Comparison of ENCODE assay signal across 10 cellular contexts in the genomic region with DNA sequence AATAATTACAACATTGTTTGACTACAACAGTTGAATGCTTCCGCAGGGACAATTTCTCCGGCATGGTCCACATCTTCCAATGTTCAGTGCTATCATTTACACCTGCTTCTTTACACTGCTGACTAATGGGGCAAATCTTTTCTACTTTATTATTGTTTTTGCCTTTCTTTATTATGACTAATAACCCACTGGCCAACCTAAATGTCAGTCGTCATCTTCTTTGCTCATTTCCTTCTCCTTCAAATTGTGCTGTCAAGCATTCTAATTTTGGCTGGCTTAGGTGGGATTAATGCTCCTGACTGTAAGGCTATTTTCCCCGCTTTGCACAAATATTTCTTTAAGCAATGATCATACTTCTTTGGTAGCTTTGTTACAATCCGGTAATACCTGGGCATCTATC.
DNase-seq lines count a peak whose midpoint lies in the region; ATAC-seq and TF ChIP-seq lines count a peak whose summit lies in the region.
"Had no signal": no experiment of that assay in that cellular context is flagged by ENCODE, and none has a peak within 500 bp of the region (broad histone marks: within the 10 kb centered on the region; RNA-seq: fewer than 3 reads in every experiment).

No MANE protein-coding gene starts in this region.

- TF ChIP-seq POLR2A in right lobe of liver (IDR thresholded peaks at IDR 0.05), result no peak

- intact Hi-C loops in right lobe of liver (cut with DNase I), result no loop called here

- no peaks in the 10 kb centered on the region for H3K9me3 ChIP-seq in right lobe of liver

- H3K27me3 ChIP-seq in right lobe of liver, result no peaks in the 10 kb centered on the region

- H3K4me1 ChIP-seq in right lobe of liver, result peaks cover 0 to 39% (median 21%) of the 10 kb centered on the region in 4 donors

- H3K4me3 ChIP-seq in right lobe of liver, result no peak overlapping the region

- H3K36me3 ChIP-seq in right lobe of liver, result no peaks in the 10 kb centered on the region

- DNase-seq in A172 (ENCODE audit: low spot score), result peak; percentile 66
- DNase-seq in NCI-H460 (ENCODE audit: extremely low read depth, low read depth), result peak; percentile 32
- DNase-seq in cerebellar cortex (ENCODE audit: low spot score), result peak; percentile 25
- no peak for DNase-seq in right lobe of liver
- no peak for DNase-seq in NCI-H748 (lab: John Stamatoyannopoulos, UW; ENCODE audit: unreplicated experiment)
- no peak for DNase-seq in activated effector memory CD4-positive, alpha-beta T cell treated with anti-CD3 and anti-CD28 coated beads, Interleukin-2, amount 50 U/mL, for 16 hours
- DNase-seq: activated T-cell treated with anti-CD3 and anti-CD28 coated beads, Interleukin-2, amount 50 U/mL, for 4 hours; NCI-H1694 treated with DMSO at 0.1 percent for 48 hours had no signal

- 87% methylated on average over 5 of the region's 5 CpGs for WGBS in right lobe of liver (ENCODE audit: insufficient coverage, low coverage, low lambda C conversion rate, missing lambda C conversion rate)

- ATAC-seq in right lobe of liver, result no peak
- no peak for ATAC-seq in HG02884 (IDR thresholded peaks at IDR 0.05; ENCODE audit: unreplicated experiment)
- ATAC-seq in HG02571 (IDR thresholded peaks at IDR 0.05; ENCODE audit: unreplicated experiment), result no peak
- ATAC-seq: activated T-cell treated with anti-CD3 and anti-CD28 coated beads, Interleukin-2, amount 50 U/mL, for 4 hours had no signal

- no peak for TF ChIP-seq CTCF in right lobe of liver (IDR thresholded peaks at IDR 0.05)

- peak overlapping the region; percentile 67 to 74 (median 73) for H3K27ac ChIP-seq in right lobe of liver

Comparison
In these comparisons a context has a peak if more than half of its experiments do, and no peak if none do; other contexts are left out.
1. DNase-seq: peak in A172 (single experiment), NCI-H460 (single experiment) and cerebellar cortex (single experiment); none in right lobe of liver (0 of 3), NCI-H748 (single experiment) and activated effector memory CD4-positive, alpha-beta T cell treated with anti-CD3 and anti-CD28 coated beads, Interleukin-2, amount 50 U/mL, for 16 hours (single experiment).